Comparison of ENCODE assay signal across 1 cellular context in genomic region chr1:53195913-53196484, GRCh38.
TF ChIP-seq lines count a peak whose summit lies in the region.

No MANE protein-coding gene starts in this region.

TF ChIP-seq in IMR-90, 13 proteins besides CTCF, POLR2A, EP300 and RAD21:
- TF ChIP-seq NFE2L2 (IDR thresholded peaks at IDR 0.05; ENCODE audit: low read depth, low read length) (no peak), SMC3 (IDR thresholded peaks at IDR 0.05; ENCODE audit: low read depth, low read length) (no peak), USF2 (IDR thresholded peaks at IDR 0.05; ENCODE audit: low read depth, low read length) (no peak), ELK1 (IDR thresholded peaks at IDR 0.05; ENCODE audit: borderline replicate concordance, low read depth, low read length) (no peak), FOS (IDR thresholded peaks at IDR 0.05; ENCODE audit: low read depth, low read length) (no peak), CHD1 (IDR thresholded peaks at IDR 0.05; ENCODE audit: low read depth, low read length) (no peak), RCOR1 (IDR thresholded peaks at IDR 0.05; ENCODE audit: insufficient replicate concordance, low read length) (no peak), MAFK (IDR thresholded peaks at IDR 0.05; ENCODE audit: low read depth, low read length) (no peak), MAZ (IDR thresholded peaks at IDR 0.05; ENCODE audit: borderline replicate concordance, low read depth, low read length) (no peak), CEBPB (IDR thresholded peaks at IDR 0.05; ENCODE audit: low read depth, low read length) (no peak)
